10 cellular contexts compared by ENCODE assay signal in the genomic region with DNA sequence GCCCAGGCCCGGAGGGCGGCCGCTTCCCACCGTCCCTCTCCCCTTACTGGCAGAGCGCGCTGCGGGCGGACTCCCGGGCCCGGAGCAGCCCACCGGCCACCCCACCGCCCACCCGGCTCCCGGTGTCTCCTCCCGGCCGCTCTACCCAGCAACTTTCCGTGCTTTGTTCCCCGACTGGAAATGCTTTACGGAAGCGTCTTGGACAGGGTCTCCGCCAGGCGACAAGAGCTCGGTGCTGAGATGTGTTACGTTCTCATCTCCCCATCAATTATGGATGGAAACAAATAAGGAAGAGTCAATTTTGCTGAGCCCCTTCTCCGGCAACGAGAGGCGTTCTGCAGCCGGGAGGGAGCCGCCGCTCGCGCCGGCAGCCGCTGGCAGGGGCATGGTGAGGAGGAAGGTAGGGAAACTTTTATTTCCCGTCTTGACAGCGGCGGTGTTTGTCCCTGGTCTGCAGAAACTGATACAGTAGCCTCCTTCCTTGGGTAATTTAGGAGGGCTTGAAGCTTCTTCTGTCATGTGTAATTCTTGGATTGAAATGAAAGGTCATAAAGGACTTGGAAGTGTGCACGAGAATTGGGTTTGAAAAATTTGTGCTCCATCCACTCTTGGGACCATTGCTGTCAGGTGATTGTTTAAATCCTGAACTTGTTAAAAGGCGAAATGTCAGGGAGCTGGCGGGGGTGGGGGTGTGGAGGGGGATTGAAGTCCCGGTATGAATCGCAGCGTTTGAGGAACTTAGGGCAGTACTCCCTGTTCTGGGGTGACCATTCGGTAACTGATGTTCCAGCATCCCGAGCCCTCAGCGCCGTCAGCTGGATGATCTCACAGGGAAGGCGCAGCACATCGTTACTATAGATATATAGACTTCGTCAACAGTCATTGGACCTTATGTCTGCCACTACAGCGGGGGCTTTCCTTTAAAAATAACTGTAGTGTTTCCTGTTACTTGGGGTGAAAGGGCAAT. TPM values are rescaled to one million over a fixed set of nuclear protein-coding genes. Genes with fewer than 3 reads are reported as not detected.
DNase-seq lines count a peak whose midpoint lies in the region; ATAC-seq, FAIRE-seq and TF ChIP-seq lines count a peak whose summit lies in the region.
"Had no signal": no experiment of that assay in that cellular context is flagged by ENCODE, and none has a peak within 500 bp of the region (broad histone marks: within the 10 kb centered on the region; RNA-seq: fewer than 3 reads in every experiment).

No MANE protein-coding gene starts in this region.

- H3K9me3 ChIP-seq in HUES64 (ENCODE audit: insufficient read depth, low read depth, low read length), result no peaks in the 10 kb centered on the region
- H3K9me3 ChIP-seq: adrenal gland had no signal

- H3K4me3 ChIP-seq in HUES64 (ENCODE audit: low read length) (peak overlapping the region; percentile 81), cardiac fibroblast (replicated peaks in 1 of 2; ENCODE audit: low read depth in 2 of 2, low read length in 2 of 2) (peak overlapping the region; percentile 61 to 65), kidney epithelial cell (ENCODE audit: low read depth, low read length) (peak overlapping the region; percentile 55)

- TF ChIP-seq CTCF in cardiac fibroblast (IDR thresholded peaks at IDR 0.05; ENCODE audit: low read depth, low read length) (no peak), kidney epithelial cell (IDR thresholded peaks at IDR 0.05; ENCODE audit: insufficient read depth, low read length, poor library complexity, severe bottlenecking) (no peak)

- H3K27ac ChIP-seq in HUES64 (ENCODE audit: low read depth, low read length), result no peak overlapping the region
- H3K27ac ChIP-seq in substantia nigra (ENCODE audit: low read depth, low read length, poor library complexity, severe bottlenecking), result peak overlapping the region; percentile 91

- DNase-seq in cardiac fibroblast (ENCODE audit: low read depth in 2 of 2), result peak; percentile 14 to 32
- DNase-seq in kidney epithelial cell (ENCODE audit: low read depth), result no peak
- DNase-seq in substantia nigra (lab: John Stamatoyannopoulos, UW), result peak in 45 of 49 donors; percentile 7 to 85 (median 50)
- DNase-seq in GM12892 (ENCODE audit: insufficient read length), result no peak
- no peak for DNase-seq in germinal center (ENCODE audit: low spot score)
- DNase-seq: stimulated activated naive CD8-positive, alpha-beta T cell treated with anti-CD3 and anti-CD28 coated beads, Interleukin-15, amount 100 ng/mL, for 72 hours had no signal

- 3% methylated on average over 51 of the region's 51 CpGs for WGBS in HUES64

- peaks cover 38% of the 10 kb centered on the region for H3K4me1 ChIP-seq in HUES64 (ENCODE audit: insufficient read depth, low read length)

- H3K27me3 ChIP-seq in HUES64 (ENCODE audit: insufficient read depth, low read length) (peaks cover 43% of the 10 kb centered on the region), kidney epithelial cell (ENCODE audit: control insufficient read depth, insufficient read depth, low read length) (no peaks in the 10 kb centered on the region)

- no peak overlapping the region for H3K9ac ChIP-seq in HUES64 (ENCODE audit: low read depth, low read length)

- H3K36me3 ChIP-seq in HUES64 (ENCODE audit: insufficient read depth, low read length) (no peaks in the 10 kb centered on the region), kidney epithelial cell (ENCODE audit: control insufficient read depth, insufficient read depth, low read length) (no peaks in the 10 kb centered on the region)
- H3K36me3 ChIP-seq: adrenal gland had no signal

- TF ChIP-seq POLR2A in GM12892 (IDR thresholded peaks at IDR 0.05; ENCODE audit: low read depth, low read length), result no peak

- ATAC-seq in HG03108 (IDR thresholded peaks at IDR 0.05; ENCODE audit: unreplicated experiment) (no peak), HG03039 (IDR thresholded peaks at IDR 0.05; ENCODE audit: unreplicated experiment) (no peak)
- ATAC-seq: stimulated activated naive CD8-positive, alpha-beta T cell treated with anti-CD3 and anti-CD28 coated beads, Interleukin-15, amount 100 ng/mL, for 72 hours had no signal

- FAIRE-seq in GM12892 (lab: Jason Lieb, UNC), result no peak

RNA-seq across cellular contexts. Expression of a gene that starts 1.5 kb away (rescaled TPM):
- 7.3 TPM for polyA plus RNA-seq in HUES64 (2013, experiment 1 of 2)
- polyA plus RNA-seq in HUES64 (2013, experiment 2 of 2), result 11.2 TPM
- 1.7 and 1.8 TPM in 2 replicates for total RNA-seq in kidney epithelial cell
- polyA plus RNA-seq in GM12892 (2012; ENCODE audit: missing spikeins), result 0.04 TPM

Comparison
In these comparisons a context has a peak if more than half of its experiments do, and no peak if none do; other contexts are left out.
1. DNase-seq: peak in cardiac fibroblast (2 of 2) and substantia nigra (45 of 49); none in kidney epithelial cell (single experiment), GM12892 (single experiment) and germinal center (single experiment).
2. Peak in every context shown above with its lines, with median percentiles within 50 percentile points of each other: H3K4me3 ChIP-seq.